1 cellular context compared by ENCODE assay signal in genomic region chr3:149414557-149415231, GRCh38.
TF ChIP-seq lines count a peak whose summit lies in the region.

No MANE protein-coding gene starts in this region.

TF ChIP-seq in IMR-90, 13 proteins besides CTCF, POLR2A, EP300 and RAD21 (continued from another document):
- TF ChIP-seq CEBPB (IDR thresholded peaks at IDR 0.05; ENCODE audit: low read depth, low read length) (no peak), MAFK (IDR thresholded peaks at IDR 0.05; ENCODE audit: low read depth, low read length) (no peak), RCOR1 (IDR thresholded peaks at IDR 0.05; ENCODE audit: insufficient replicate concordance, low read length) (no peak)
TF ChIP-seq in IMR-90: peak in this region for 0.
